ENCODE assay signal across 2 cellular contexts in the genomic region with DNA sequence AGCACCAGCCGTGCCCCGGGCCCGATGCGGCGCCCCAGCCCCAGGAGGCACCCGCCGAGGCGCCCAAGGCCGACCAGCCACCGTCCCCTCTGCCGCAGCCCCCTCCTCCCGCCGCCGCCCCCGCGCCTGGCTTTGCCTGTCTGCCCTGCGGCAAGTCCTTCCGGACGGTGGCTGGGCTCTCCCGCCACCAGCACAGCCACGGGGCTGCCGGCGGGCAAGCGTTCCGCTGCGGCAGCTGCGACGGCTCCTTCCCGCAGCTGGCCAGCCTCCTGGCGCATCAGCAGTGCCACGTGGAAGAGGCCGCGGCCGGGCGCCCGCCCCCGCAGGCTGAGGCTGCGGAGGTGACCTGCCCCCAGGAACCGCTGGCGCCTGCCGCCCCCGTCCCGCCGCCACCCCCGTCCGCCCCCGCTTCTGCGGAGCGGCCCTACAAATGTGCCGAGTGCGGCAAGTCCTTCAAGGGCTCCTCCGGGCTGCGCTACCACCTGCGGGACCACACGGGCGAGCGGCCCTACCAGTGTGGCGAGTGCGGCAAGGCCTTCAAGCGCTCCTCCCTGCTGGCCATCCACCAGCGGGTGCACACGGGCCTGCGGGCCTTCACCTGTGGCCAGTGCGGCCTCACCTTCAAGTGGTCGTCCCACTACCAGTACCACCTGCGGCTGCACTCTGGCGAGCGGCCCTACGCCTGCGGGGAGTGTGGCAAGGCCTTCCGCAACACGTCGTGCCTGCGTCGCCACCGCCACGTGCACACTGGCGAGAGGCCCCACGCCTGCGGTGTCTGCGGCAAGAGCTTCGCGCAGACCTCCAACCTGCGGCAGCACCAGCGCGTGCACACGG.
TF ChIP-seq lines count a peak whose summit lies in the region.

No MANE protein-coding gene starts in this region.

TF ChIP-seq in A549, 52 proteins besides CTCF, POLR2A, EP300 and RAD21:
- no peak for TF ChIP-seq BHLHE40 (IDR thresholded peaks at IDR 0.05; ENCODE audit: low read depth, low read length)
- peak; percentile 3 for TF ChIP-seq MAFK (IDR thresholded peaks at IDR 0.05; ENCODE audit: partially characterized antibody)

TF ChIP-seq in GM23338, 12 proteins besides CTCF, POLR2A, EP300 and RAD21:
- TF ChIP-seq, protein P1, sequence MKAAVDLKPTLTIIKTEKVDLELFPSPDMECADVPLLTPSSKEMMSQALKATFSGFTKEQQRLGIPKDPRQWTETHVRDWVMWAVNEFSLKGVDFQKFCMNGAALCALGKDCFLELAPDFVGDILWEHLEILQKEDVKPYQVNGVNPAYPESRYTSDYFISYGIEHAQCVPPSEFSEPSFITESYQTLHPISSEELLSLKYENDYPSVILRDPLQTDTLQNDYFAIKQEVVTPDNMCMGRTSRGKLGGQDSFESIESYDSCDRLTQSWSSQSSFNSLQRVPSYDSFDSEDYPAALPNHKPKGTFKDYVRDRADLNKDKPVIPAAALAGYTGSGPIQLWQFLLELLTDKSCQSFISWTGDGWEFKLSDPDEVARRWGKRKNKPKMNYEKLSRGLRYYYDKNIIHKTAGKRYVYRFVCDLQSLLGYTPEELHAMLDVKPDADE (IDR thresholded peaks at IDR 0.05): no peak
- TF ChIP-seq, protein P2, sequence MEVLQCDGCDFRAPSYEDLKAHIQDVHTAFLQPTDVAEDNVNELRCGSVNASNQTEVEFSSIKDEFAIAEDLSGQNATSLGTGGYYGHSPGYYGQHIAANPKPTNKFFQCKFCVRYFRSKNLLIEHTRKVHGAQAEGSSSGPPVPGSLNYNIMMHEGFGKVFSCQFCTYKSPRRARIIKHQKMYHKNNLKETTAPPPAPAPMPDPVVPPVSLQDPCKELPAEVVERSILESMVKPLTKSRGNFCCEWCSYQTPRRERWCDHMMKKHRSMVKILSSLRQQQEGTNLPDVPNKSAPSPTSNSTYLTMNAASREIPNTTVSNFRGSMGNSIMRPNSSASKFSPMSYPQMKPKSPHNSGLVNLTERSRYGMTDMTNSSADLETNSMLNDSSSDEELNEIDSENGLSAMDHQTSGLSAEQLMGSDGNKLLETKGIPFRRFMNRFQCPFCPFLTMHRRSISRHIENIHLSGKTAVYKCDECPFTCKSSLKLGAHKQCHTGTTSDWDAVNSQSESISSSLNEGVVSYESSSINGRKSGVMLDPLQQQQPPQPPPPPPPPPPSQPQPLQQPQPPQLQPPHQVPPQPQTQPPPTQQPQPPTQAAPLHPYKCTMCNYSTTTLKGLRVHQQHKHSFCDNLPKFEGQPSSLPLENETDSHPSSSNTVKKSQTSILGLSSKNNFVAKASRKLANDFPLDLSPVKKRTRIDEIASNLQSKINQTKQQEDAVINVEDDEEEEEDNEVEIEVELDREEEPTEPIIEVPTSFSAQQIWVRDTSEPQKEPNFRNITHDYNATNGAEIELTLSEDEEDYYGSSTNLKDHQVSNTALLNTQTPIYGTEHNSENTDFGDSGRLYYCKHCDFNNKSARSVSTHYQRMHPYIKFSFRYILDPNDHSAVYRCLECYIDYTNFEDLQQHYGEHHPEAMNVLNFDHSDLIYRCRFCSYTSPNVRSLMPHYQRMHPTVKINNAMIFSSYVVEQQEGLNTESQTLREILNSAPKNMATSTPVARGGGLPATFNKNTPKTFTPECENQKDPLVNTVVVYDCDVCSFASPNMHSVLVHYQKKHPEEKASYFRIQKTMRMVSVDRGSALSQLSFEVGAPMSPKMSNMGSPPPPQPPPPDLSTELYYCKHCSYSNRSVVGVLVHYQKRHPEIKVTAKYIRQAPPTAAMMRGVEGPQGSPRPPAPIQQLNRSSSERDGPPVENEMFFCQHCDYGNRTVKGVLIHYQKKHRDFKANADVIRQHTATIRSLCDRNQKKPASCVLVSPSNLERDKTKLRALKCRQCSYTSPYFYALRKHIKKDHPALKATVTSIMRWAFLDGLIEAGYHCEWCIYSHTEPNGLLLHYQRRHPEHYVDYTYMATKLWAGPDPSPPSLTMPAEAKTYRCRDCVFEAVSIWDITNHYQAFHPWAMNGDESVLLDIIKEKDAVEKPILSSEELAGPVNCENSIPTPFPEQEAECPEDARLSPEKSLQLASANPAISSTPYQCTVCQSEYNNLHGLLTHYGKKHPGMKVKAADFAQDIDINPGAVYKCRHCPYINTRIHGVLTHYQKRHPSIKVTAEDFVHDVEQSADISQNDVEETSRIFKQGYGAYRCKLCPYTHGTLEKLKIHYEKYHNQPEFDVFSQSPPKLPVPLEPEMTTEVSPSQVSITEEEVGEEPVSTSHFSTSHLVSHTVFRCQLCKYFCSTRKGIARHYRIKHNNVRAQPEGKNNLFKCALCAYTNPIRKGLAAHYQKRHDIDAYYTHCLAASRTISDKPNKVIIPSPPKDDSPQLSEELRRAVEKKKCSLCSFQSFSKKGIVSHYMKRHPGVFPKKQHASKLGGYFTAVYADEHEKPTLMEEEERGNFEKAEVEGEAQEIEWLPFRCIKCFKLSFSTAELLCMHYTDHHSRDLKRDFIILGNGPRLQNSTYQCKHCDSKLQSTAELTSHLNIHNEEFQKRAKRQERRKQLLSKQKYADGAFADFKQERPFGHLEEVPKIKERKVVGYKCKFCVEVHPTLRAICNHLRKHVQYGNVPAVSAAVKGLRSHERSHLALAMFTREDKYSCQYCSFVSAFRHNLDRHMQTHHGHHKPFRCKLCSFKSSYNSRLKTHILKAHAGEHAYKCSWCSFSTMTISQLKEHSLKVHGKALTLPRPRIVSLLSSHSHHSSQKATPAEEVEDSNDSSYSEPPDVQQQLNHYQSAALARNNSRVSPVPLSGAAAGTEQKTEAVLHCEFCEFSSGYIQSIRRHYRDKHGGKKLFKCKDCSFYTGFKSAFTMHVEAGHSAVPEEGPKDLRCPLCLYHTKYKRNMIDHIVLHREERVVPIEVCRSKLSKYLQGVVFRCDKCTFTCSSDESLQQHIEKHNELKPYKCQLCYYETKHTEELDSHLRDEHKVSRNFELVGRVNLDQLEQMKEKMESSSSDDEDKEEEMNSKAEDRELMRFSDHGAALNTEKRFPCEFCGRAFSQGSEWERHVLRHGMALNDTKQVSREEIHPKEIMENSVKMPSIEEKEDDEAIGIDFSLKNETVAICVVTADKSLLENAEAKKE (CRISPR knock-in tag; IDR thresholded peaks at IDR 0.05): no peak
- TF ChIP-seq CREB1 (CRISPR knock-in tag; IDR thresholded peaks at IDR 0.05; ENCODE audit: low read depth): no peak
- TF ChIP-seq POLR2AphosphoS5 (IDR thresholded peaks at IDR 0.05; ENCODE audit: low read depth): no peak
- TF ChIP-seq ZNF114 (CRISPR knock-in tag; IDR thresholded peaks at IDR 0.05): no peak
- no peak for TF ChIP-seq EZH2 (IDR thresholded peaks at IDR 0.05; ENCODE audit: low read depth, unreplicated experiment)
- no peak for TF ChIP-seq ZNF331 (CRISPR knock-in tag; IDR thresholded peaks at IDR 0.05; ENCODE audit: low read depth)
